ENCODE assay signal across 1 cellular context in genomic region chr20:3229158-3229557, GRCh38.
TF ChIP-seq lines count a peak whose summit lies in the region.

No MANE protein-coding gene starts in this region.

TF ChIP-seq in HepG2, 621 proteins besides CTCF, POLR2A, EP300 and RAD21:
- TF ChIP-seq SRSF1 (optimal IDR thresholded peaks at IDR 0.05; ENCODE audit: low read depth, low read length) (no peak), DZIP1 (CRISPR knock-in tag; IDR thresholded peaks at IDR 0.05) (0 out of 2 replicates have a peak, but pooled peaks have one; percentile 34), NBN (conservative IDR thresholded peaks at IDR 0.05) (no peak), AKAP8 (CRISPR knock-in tag; IDR thresholded peaks at IDR 0.05) (0 out of 2 replicates have a peak, but pooled peaks have one; percentile 20), EED (CRISPR knock-in tag; IDR thresholded peaks at IDR 0.05) (no peak)
TF ChIP-seq in HepG2: peak in this region for 2.
